12 cellular contexts compared by ENCODE assay signal in the genomic region with DNA sequence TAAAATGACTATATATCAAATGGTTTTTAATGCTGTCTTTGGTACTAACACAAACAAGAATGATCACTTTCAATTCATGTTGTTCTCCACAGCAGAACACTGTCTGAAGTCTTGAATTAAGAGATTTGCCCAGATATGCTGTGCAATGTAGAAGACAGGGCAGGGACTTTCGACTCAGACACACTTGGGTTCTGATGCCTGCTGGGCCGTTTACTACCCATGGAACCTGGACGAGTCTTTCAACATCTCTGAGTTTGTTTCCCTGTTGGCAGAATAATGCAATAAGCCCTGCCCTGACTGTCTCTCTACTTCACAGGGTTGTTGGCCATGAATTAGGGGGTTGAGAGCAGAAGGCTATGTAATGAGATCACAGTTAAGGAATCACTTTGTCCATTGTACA.
DNase-seq lines count a peak whose midpoint lies in the region; ATAC-seq and TF ChIP-seq lines count a peak whose summit lies in the region.
"Had no signal": no experiment of that assay in that cellular context is flagged by ENCODE, and none has a peak within 500 bp of the region (broad histone marks: within the 10 kb centered on the region; RNA-seq: fewer than 3 reads in every experiment).

No MANE protein-coding gene starts in this region.

- H3K9me3 ChIP-seq in PC-3 (ENCODE audit: low read length), result no peaks in the 10 kb centered on the region
- H3K9me3 ChIP-seq in CD8-positive, alpha-beta memory T cell (ENCODE audit: low read length), result no peaks in the 10 kb centered on the region

- H3K27ac Mint-ChIP-seq in Calu3 (ENCODE audit: unreplicated experiment), result peak overlapping the region; percentile 54
- no peak overlapping the region for H3K27ac Mint-ChIP-seq in CD8-positive, alpha-beta memory T cell
- H3K27ac Mint-ChIP-seq: naive thymus-derived CD8-positive, alpha-beta T cell had no signal

- H3K36me3 Mint-ChIP-seq in Calu3 (ENCODE audit: insufficient read depth, unreplicated experiment), result no peaks in the 10 kb centered on the region
- no peaks in the 10 kb centered on the region for H3K36me3 Mint-ChIP-seq in CD8-positive, alpha-beta memory T cell
- H3K36me3 Mint-ChIP-seq: naive thymus-derived CD8-positive, alpha-beta T cell had no signal

- H3K4me1 Mint-ChIP-seq in Calu3 (ENCODE audit: low read depth, unreplicated experiment), result peaks cover 15% of the 10 kb centered on the region
- peaks cover 0 to 15% (median 11%) of the 10 kb centered on the region in 3 donors for H3K4me1 Mint-ChIP-seq in CD8-positive, alpha-beta memory T cell
- H3K4me1 Mint-ChIP-seq: naive thymus-derived CD8-positive, alpha-beta T cell had no signal

- H3K27me3 ChIP-seq in PC-3 (ENCODE audit: low read length), result 0 out of 2 replicates have a peak, but pooled peaks cover 17% of the 10 kb centered on the region
- H3K27me3 ChIP-seq in CD8-positive, alpha-beta memory T cell (ENCODE audit: insufficient read depth, low read length, poor library complexity, severe bottlenecking), result no peaks in the 10 kb centered on the region

- no peaks in the 10 kb centered on the region for H3K9me2 ChIP-seq in PC-3 (replicated peaks; ENCODE audit: low read length)

- BruUV-seq in Calu3 (replicated peaks; lab: Mats Ljungman, UMichigan), result no TSS peak
- BruUV-seq in PC-3 (replicated peaks; lab: Mats Ljungman, UMichigan), result no TSS peak

- H3K36me3 ChIP-seq in PC-3 (ENCODE audit: low read depth, low read length), result no peaks in the 10 kb centered on the region
- no peaks in the 10 kb centered on the region for H3K36me3 ChIP-seq in CD8-positive, alpha-beta memory T cell (ENCODE audit: insufficient read depth, low read length)

- H3K4me2 ChIP-seq in PC-3 (ENCODE audit: low read length), result peak overlapping the region; percentile 19; the same call in 1 of the 2 replicates

- H3K27ac ChIP-seq in PC-3 (ENCODE audit: low read length), result no peak overlapping the region
- H3K27ac ChIP-seq in CD8-positive, alpha-beta memory T cell (ENCODE audit: low read depth, low read length), result no peak overlapping the region

- peaks cover 11% of the 10 kb centered on the region for H3K4me1 ChIP-seq in PC-3 (ENCODE audit: insufficient read depth, low read length)
- no peaks in the 10 kb centered on the region for H3K4me1 ChIP-seq in CD8-positive, alpha-beta memory T cell (ENCODE audit: insufficient read depth, low read length)

- intact Hi-C loops in Calu3 (cut with micrococcal nuclease; ENCODE audit: unreplicated experiment) (no loop called here), PC-3 (cut with micrococcal nuclease) (no loop called here)

- ATAC-seq in GM21786 (IDR thresholded peaks at IDR 0.05; ENCODE audit: unreplicated experiment), result peak; percentile 17
- ATAC-seq in PC-3, result no peak
- ATAC-seq: naive thymus-derived CD8-positive, alpha-beta T cell had no signal

- CTCF ChIA-PET in Calu3 (lab: Charles Lee), result interaction anchor here (0.5 kb wide), 1 partner anchor 1425 kb away, joined by 5 read pairs; no protein-coding TSS in a partner anchor
- CTCF ChIA-PET in PC-3 (lab: Charles Lee), result no interaction called here
- CTCF ChIA-PET in CD8-positive, alpha-beta memory T cell (lab: Charles Lee), result no interaction called here

- DNase-seq in Calu3 (no peak), PC-3 (no peak), fibroblast of pulmonary artery (ENCODE audit: low read depth) (peak; percentile 31), HK-2 (ENCODE audit: unreplicated experiment) (no peak), NCI-H1092 treated with DMSO at 0.1 percent for 48 hours (lab: John Stamatoyannopoulos, UW) (no peak)
- no peak for DNase-seq in activated T-cell treated with anti-CD3 and anti-CD28 coated beads, Interleukin-2, amount 50 U/mL, for 1 hour
- no peak for DNase-seq in CD8-positive, alpha-beta memory T cell
- DNase-seq: activated CD4-positive, alpha-beta T cell treated with anti-CD3 and anti-CD28 coated beads for 1 hour; naive thymus-derived CD8-positive, alpha-beta T cell; NCI-H524 treated with DMSO at 0.1 percent for 48 hours; SIG-M5 had no signal

- peaks cover under 1% of the 10 kb centered on the region for H3K27me3 Mint-ChIP-seq in Calu3 (ENCODE audit: unreplicated experiment)
- H3K27me3 Mint-ChIP-seq in CD8-positive, alpha-beta memory T cell, result peaks cover 2 to 19% of the 10 kb centered on the region in 2 donors

- H3K4me3 ChIP-seq in PC-3 (ENCODE audit: low read length) (no peak overlapping the region), fibroblast of pulmonary artery (replicated peaks; ENCODE audit: low read depth, low read length) (no peak overlapping the region)
- no peak overlapping the region for H3K4me3 ChIP-seq in CD8-positive, alpha-beta memory T cell (ENCODE audit: low read length)

- H4K20me1 ChIP-seq in PC-3 (ENCODE audit: low read length), result no peaks in the 10 kb centered on the region

- POLR2A ChIA-PET in PC-3 (lab: Charles Lee; ENCODE audit: unreplicated experiment), result no interaction called here
- POLR2A ChIA-PET in CD8-positive, alpha-beta memory T cell (lab: Charles Lee), result no interaction called here

- H3K79me2 ChIP-seq in PC-3 (ENCODE audit: low read length), result no peaks in the 10 kb centered on the region

- H3F3A ChIP-seq in PC-3 (ENCODE audit: low read length, unreplicated experiment), result no peaks in the 10 kb centered on the region

- no peak overlapping the region for H2AFZ ChIP-seq in PC-3 (ENCODE audit: low read length)

- no peaks in the 10 kb centered on the region for H3K9me3 Mint-ChIP-seq in Calu3 (ENCODE audit: low read depth, unreplicated experiment)
- no peaks in the 10 kb centered on the region for H3K9me3 Mint-ChIP-seq in CD8-positive, alpha-beta memory T cell
- H3K9me3 Mint-ChIP-seq: naive thymus-derived CD8-positive, alpha-beta T cell had no signal

- H3K9ac ChIP-seq in PC-3 (ENCODE audit: low read length), result no peak overlapping the region

- peak overlapping the region; percentile 15 for H3K4me3 Mint-ChIP-seq in Calu3 (ENCODE audit: low read depth, unreplicated experiment)
- H3K4me3 Mint-ChIP-seq in CD8-positive, alpha-beta memory T cell, result no peak overlapping the region
- H3K4me3 Mint-ChIP-seq: naive thymus-derived CD8-positive, alpha-beta T cell had no signal

- TF ChIP-seq CTCF in Calu3 (IDR thresholded peaks at IDR 0.05; ENCODE audit: unreplicated experiment) (no peak), PC-3 (conservative IDR thresholded peaks at IDR 0.05; ENCODE audit: low read depth, low read length) (no peak), fibroblast of pulmonary artery (IDR thresholded peaks at IDR 0.05; ENCODE audit: low read length, missing control alignments) (no peak)
